ENCODE assay signal across 8 cellular contexts in the genomic region with DNA sequence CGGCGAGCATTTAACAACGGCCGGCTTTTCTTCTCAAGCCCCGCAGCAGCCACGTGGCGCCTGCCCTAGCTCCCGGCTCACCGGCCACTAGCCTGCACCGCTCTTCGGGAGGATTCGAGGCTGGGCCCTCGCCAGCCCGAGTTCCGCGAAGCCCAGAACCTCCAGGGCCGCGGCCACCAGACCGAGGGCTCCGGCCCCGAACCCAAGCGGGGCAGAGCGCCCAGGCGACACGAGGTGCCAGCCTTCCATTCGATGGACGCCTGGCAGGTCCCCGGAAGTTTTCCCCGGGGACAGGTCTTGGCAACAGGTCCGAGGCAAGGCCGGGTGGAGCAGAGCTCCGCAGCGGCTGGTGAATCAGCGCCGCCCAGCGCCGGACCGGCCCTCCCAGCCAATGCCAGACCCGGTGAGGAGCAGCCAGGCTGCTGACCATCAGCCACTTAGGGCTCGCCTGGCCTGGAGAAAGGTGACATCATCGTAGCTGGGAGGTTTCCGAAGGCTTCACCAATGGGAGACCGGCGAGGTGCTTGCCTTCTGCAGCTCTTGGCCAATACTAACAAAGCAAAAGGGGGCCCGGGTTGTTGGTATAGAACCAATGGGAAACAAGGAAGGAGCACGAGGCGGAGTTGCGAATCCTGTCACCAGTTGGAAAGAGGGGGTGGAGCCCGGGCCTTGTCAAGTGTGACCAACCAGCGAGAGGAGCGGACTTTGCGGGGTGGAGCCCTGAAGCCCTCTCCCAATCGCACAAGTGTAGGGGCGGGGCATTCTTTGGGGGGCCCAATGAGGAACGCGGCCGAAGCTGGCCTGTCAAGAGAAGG. TPM values are rescaled to one million over a fixed set of nuclear protein-coding genes. Genes with fewer than 3 reads are reported as not detected.
DNase-seq lines count a peak whose midpoint lies in the region; ATAC-seq lines count a peak whose summit lies in the region.

No MANE protein-coding gene starts in this region.

- peaks cover 0 to 33% (median 26%) of the 10 kb centered on the region in 11 experiments; a peak in 18 of 22 replicates for H3K27me3 ChIP-seq in BLaER1 treated with 17β-estradiol and CSF1 and Interleukin-3, amounts not matched to agents 10 nM and 100 nM

- H3K36me3 Mint-ChIP-seq in activated CD4-positive, alpha-beta T cell treated with anti-CD3 and anti-CD28 coated beads, Interleukin-2, amount 10 ng/mL, durations not matched to agents 7 days and 5 days (ENCODE audit: low read depth), result peaks cover 33% of the 10 kb centered on the region

- peak; percentile 85 for ATAC-seq in HG03460 (IDR thresholded peaks at IDR 0.05; ENCODE audit: unreplicated experiment)

- POLR2A ChIA-PET in activated CD4-positive, alpha-beta T cell treated with anti-CD3 and anti-CD28 coated beads, Interleukin-2, amount 10 ng/mL, durations not matched to agents 7 days and 5 days (lab: Charles Lee), result interaction anchor here (0.6 to 1.4 kb wide), 7 partner anchors 154 to 477 kb away, joined by 3 to 4 read pairs (median 3); a partner anchor contains a TSS

- peak overlapping the region; percentile 81 for H3K4me3 Mint-ChIP-seq in activated CD4-positive, alpha-beta T cell treated with anti-CD3 and anti-CD28 coated beads, Interleukin-2, amount 10 ng/mL, durations not matched to agents 7 days and 5 days

- no peaks in the 10 kb centered on the region for H3K9me3 Mint-ChIP-seq in activated CD4-positive, alpha-beta T cell treated with anti-CD3 and anti-CD28 coated beads, Interleukin-2, amount 10 ng/mL, durations not matched to agents 7 days and 5 days

- no peaks in the 10 kb centered on the region for H3K27me3 Mint-ChIP-seq in activated CD4-positive, alpha-beta T cell treated with anti-CD3 and anti-CD28 coated beads, Interleukin-2, amount 10 ng/mL, durations not matched to agents 7 days and 5 days

- H3K4me1 ChIP-seq in BLaER1 treated with 17β-estradiol and CSF1 and Interleukin-3, amounts not matched to agents 10 nM and 100 nM, result peaks cover 14 to 44% (median 18%) of the 10 kb centered on the region in 10 experiments

- H3K9me3 ChIP-seq in BLaER1 treated with 17β-estradiol and CSF1 and Interleukin-3, amounts not matched to agents 10 nM and 100 nM (replicated peaks in 1 of 11), result no peaks in the 10 kb centered on the region

- H3K36me3 ChIP-seq in BLaER1 treated with 17β-estradiol and CSF1 and Interleukin-3, amounts not matched to agents 10 nM and 100 nM, result peaks cover 7 to 64% (median 27%) of the 10 kb centered on the region in 11 experiments; a peak in 19 of 22 replicates

- H3K4me3 ChIP-seq in BLaER1 treated with 17β-estradiol and CSF1 and Interleukin-3, amounts not matched to agents 10 nM and 100 nM, result peak overlapping the region; percentile 81 to 97 (median 90)

- H3K27ac Mint-ChIP-seq in activated CD4-positive, alpha-beta T cell treated with anti-CD3 and anti-CD28 coated beads, Interleukin-2, amount 10 ng/mL, durations not matched to agents 7 days and 5 days, result peak overlapping the region; percentile 90

- H4K20me1 ChIP-seq in BLaER1 treated with 17β-estradiol and CSF1 and Interleukin-3, amounts not matched to agents 10 nM and 100 nM, result peaks cover 0 to 45% (median 11%) of the 10 kb centered on the region in 11 experiments; a peak in 15 of 22 replicates

- DNase-seq in GM19240 (ENCODE audit: insufficient read length, low spot score) (peak; percentile 90), NCI-H526 (lab: John Stamatoyannopoulos, UW) (peak; percentile 100), cortex of kidney (lab: John Stamatoyannopoulos, UW) (peak; percentile 88), left kidney (ENCODE audit: low read depth, low spot score) (peak; percentile 100)
- DNase-seq in activated CD4-positive, alpha-beta T cell treated with anti-CD3 and anti-CD28 coated beads, Interleukin-2, amount 10 ng/mL, durations not matched to agents 7 days and 5 days, result peak; percentile 100
- peak; percentile 99 to 100 for DNase-seq in stimulated activated CD4-positive, alpha-beta T cell treated with anti-CD3 and anti-CD28 coated beads, Interleukin-2, amount 100 ng/mL, for 24 hours

- peak overlapping the region; percentile 78 to 100 (median 93) for H3K4me2 ChIP-seq in BLaER1 treated with 17β-estradiol and CSF1 and Interleukin-3, amounts not matched to agents 10 nM and 100 nM

- H3K9ac ChIP-seq in BLaER1 treated with 17β-estradiol and CSF1 and Interleukin-3, amounts not matched to agents 10 nM and 100 nM, result peak overlapping the region; percentile 82 to 99 (median 91)

- peaks cover 43% of the 10 kb centered on the region for H3K4me1 Mint-ChIP-seq in activated CD4-positive, alpha-beta T cell treated with anti-CD3 and anti-CD28 coated beads, Interleukin-2, amount 10 ng/mL, durations not matched to agents 7 days and 5 days

- CTCF ChIA-PET in activated CD4-positive, alpha-beta T cell treated with anti-CD3 and anti-CD28 coated beads, Interleukin-2, amount 10 ng/mL, durations not matched to agents 7 days and 5 days (lab: Charles Lee), result interaction anchor here (0.6 to 4.2 kb wide), 25 partner anchors 9 to 389 kb away, joined by 3 to 29 read pairs (median 3); a partner anchor contains a TSS

- H3K27ac ChIP-seq in BLaER1 treated with 17β-estradiol and CSF1 and Interleukin-3, amounts not matched to agents 10 nM and 100 nM, result peak overlapping the region; percentile 82 to 96 (median 91)

RNA-seq across cellular contexts. Expression of a gene that starts 0.5 kb away (rescaled TPM):
- 10 to 100 TPM; 17.0 to 19.1 TPM for total RNA-seq in activated CD4-positive, alpha-beta T cell treated with anti-CD3 and anti-CD28 coated beads, Interleukin-2, amount 10 ng/mL, durations not matched to agents 7 days and 5 days

RNA-seq across cellular contexts. Expression of a gene that starts 20.7 kb away (rescaled TPM):
- total RNA-seq in activated CD4-positive, alpha-beta T cell treated with anti-CD3 and anti-CD28 coated beads, Interleukin-2, amount 10 ng/mL, durations not matched to agents 7 days and 5 days, result 10 to 100 TPM; 58.1 to 62.8 TPM

RNA-seq across cellular contexts. Expression of a gene that starts 47.0 kb away (rescaled TPM):
- total RNA-seq in activated CD4-positive, alpha-beta T cell treated with anti-CD3 and anti-CD28 coated beads, Interleukin-2, amount 10 ng/mL, durations not matched to agents 7 days and 5 days, result under 1 TPM; 0.69 to 0.99 TPM

Comparison
In these comparisons a context has a peak if more than half of its experiments do, and no peak if none do; other contexts are left out.
1. Peak in every context shown above with its lines: DNase-seq, ATAC-seq, H3K4me3 ChIP-seq and H3K27ac ChIP-seq.